In the genomic region with DNA sequence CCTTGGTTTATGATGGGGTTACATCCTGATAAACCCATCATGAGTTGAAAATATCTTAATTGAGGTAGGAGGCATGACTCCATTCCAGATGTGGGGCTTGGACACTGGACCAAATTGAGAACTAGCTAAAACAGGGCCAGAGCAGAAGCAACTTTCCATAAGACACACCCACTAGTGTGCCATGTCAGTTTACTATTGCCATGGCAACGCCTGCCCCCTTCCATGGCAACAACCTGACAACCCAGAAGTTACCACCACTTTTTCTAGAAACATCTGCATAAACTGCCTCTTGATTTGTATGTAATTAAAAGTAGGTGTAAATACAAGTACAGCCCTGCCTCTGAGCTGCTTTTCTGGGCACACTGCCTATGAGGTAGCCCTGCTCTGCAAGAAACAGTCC, we compare ENCODE assay signal across 1 cellular context.
TF ChIP-seq lines count a peak whose summit lies in the region.

No MANE protein-coding gene starts in this region.

TF ChIP-seq in WTC11, 78 proteins besides CTCF, POLR2A, EP300 and RAD21 (continued from another document):
- no peak for TF ChIP-seq GRHL2 (CRISPR knock-in tag; IDR thresholded peaks at IDR 0.05; ENCODE audit: insufficient replicate concordance, severe bottlenecking)
- TF ChIP-seq, protein P1, sequence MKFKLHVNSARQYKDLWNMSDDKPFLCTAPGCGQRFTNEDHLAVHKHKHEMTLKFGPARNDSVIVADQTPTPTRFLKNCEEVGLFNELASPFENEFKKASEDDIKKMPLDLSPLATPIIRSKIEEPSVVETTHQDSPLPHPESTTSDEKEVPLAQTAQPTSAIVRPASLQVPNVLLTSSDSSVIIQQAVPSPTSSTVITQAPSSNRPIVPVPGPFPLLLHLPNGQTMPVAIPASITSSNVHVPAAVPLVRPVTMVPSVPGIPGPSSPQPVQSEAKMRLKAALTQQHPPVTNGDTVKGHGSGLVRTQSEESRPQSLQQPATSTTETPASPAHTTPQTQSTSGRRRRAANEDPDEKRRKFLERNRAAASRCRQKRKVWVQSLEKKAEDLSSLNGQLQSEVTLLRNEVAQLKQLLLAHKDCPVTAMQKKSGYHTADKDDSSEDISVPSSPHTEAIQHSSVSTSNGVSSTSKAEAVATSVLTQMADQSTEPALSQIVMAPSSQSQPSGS (CRISPR knock-in tag; IDR thresholded peaks at IDR 0.05; ENCODE audit: borderline replicate concordance, low read depth) = no peak
